In the genomic region with DNA sequence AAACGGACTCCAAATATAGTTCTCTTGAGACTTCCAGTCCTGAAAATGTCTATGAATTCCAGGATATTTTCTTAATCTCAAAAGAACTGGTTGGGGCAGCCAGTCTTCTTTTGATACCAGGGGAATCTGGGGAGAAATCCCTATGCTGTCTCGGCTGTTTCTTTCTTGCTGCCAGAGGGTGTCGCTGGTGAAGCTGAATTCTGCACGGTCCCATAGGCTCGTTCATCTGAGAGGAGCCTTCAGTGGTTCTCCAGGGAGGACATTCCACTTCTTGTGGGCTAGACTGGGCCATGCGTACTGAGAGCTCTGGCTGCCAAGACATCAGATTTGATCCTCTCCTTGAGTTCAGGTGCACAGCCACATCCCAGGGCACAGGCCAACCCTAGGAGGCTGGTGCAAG, we compare ENCODE assay signal across 8 cellular contexts.
A peak's percentile ranks its signal among the peaks of the same experiment; 100 is the strongest.
DNase-seq lines count a peak whose midpoint lies in the region; ATAC-seq and TF ChIP-seq lines count a peak whose summit lies in the region.

No MANE protein-coding gene starts in this region.

- no peaks in the 10 kb centered on the region for H3K27me3 ChIP-seq in Peyer's patch
- H3K27me3 ChIP-seq in smooth muscle cell (ENCODE audit: low read depth): peaks cover 19% of the 10 kb centered on the region

- no peak overlapping the region for H3K4me2 ChIP-seq in smooth muscle cell

- DNase-seq in DMS 273 (lab: John Stamatoyannopoulos, UW; ENCODE audit: unreplicated experiment) (peak; percentile 54), DMS 273 treated with DMSO at 0.1 percent for 48 hours (lab: John Stamatoyannopoulos, UW) (no peak), Peyer's patch (peak in 1 of 3 donors; percentile 50), globus pallidus (ENCODE audit: low spot score) (peak; percentile 25), smooth muscle cell (lab: John Stamatoyannopoulos, UW; ENCODE audit: unreplicated experiment) (no peak), NCI-H1048 (lab: John Stamatoyannopoulos, UW) (no peak), posterior vena cava (ENCODE audit: low spot score) (no peak)
- DNase-seq in activated naive CD4-positive, alpha-beta T cell treated with anti-CD3 and anti-CD28 coated beads, Interleukin-2, amount 50 U/mL, for 72 hours (ENCODE audit: low spot score in 2 of 2): no peak

- H3K36me3 ChIP-seq in Peyer's patch (no peaks in the 10 kb centered on the region), smooth muscle cell (ENCODE audit: low read depth) (no peaks in the 10 kb centered on the region)

- no peaks in the 10 kb centered on the region for H3K4me1 ChIP-seq in Peyer's patch
- H3K4me1 ChIP-seq in smooth muscle cell (ENCODE audit: low read depth): peaks cover 16% of the 10 kb centered on the region

- no peaks in the 10 kb centered on the region for H3K9me3 Mint-ChIP-seq in activated naive CD4-positive, alpha-beta T cell treated with anti-CD3 and anti-CD28 coated beads, Interleukin-2, amount 50 U/mL, for 72 hours

- no peaks in the 10 kb centered on the region for H3K79me2 ChIP-seq in smooth muscle cell (ENCODE audit: low read depth)

- H2AFZ ChIP-seq in smooth muscle cell (ENCODE audit: low read depth): no peak overlapping the region

- WGBS in smooth muscle cell (ENCODE audit: low lambda C conversion rate): 11% methylated on average over 6 of the region's 6 CpGs

- no peaks in the 10 kb centered on the region for H3K9me3 ChIP-seq in Peyer's patch
- no peaks in the 10 kb centered on the region for H3K9me3 ChIP-seq in smooth muscle cell (replicated peaks; ENCODE audit: low read depth)

- H3K4me3 ChIP-seq in Peyer's patch: no peak overlapping the region
- H3K4me3 ChIP-seq in smooth muscle cell: no peak overlapping the region

- no peak for ATAC-seq in activated naive CD4-positive, alpha-beta T cell treated with anti-CD3 and anti-CD28 coated beads, Interleukin-2, amount 50 U/mL, for 72 hours

- intact Hi-C loops in posterior vena cava (cut with DNase I): no loop called here

- no peak for TF ChIP-seq POLR2A in Peyer's patch (IDR thresholded peaks at IDR 0.05)

- no peak overlapping the region for H3K9ac ChIP-seq in smooth muscle cell (ENCODE audit: low read depth)

- TF ChIP-seq CTCF in Peyer's patch (IDR thresholded peaks at IDR 0.05): peak in 4 of 6 experiments; percentile 13 to 48 (median 28)
- peak; percentile 42 for TF ChIP-seq CTCF in smooth muscle cell (IDR thresholded peaks at IDR 0.05; ENCODE audit: borderline replicate concordance, insufficient read depth, poor library complexity, severe bottlenecking)

- no peaks in the 10 kb centered on the region for H3F3A ChIP-seq in smooth muscle cell (ENCODE audit: low read depth)

- H3K27ac ChIP-seq in Peyer's patch (no peak overlapping the region), smooth muscle cell (ENCODE audit: low read depth) (no peak overlapping the region)

- no peak overlapping the region for H3K27ac Mint-ChIP-seq in activated naive CD4-positive, alpha-beta T cell treated with anti-CD3 and anti-CD28 coated beads, Interleukin-2, amount 50 U/mL, for 72 hours

- H4K20me1 ChIP-seq in smooth muscle cell (ENCODE audit: low read depth): no peaks in the 10 kb centered on the region

- no peaks in the 10 kb centered on the region for H3K36me3 Mint-ChIP-seq in activated naive CD4-positive, alpha-beta T cell treated with anti-CD3 and anti-CD28 coated beads, Interleukin-2, amount 50 U/mL, for 72 hours

Comparison
In these comparisons a context has a peak if more than half of its experiments do, and no peak if none do; other contexts are left out.
1. DNase-seq: peak in DMS 273 (single experiment) and globus pallidus (single experiment); none in DMS 273 treated with DMSO at 0.1 percent for 48 hours (single experiment), smooth muscle cell (single experiment), NCI-H1048 (single experiment), activated naive CD4-positive, alpha-beta T cell treated with anti-CD3 and anti-CD28 coated beads, Interleukin-2, amount 50 U/mL, for 72 hours (0 of 2) and posterior vena cava (single experiment).